8 cellular contexts compared by ENCODE assay signal in genomic region chrX:132631579-132632232, GRCh38.
DNase-seq lines count a peak whose midpoint lies in the region; ATAC-seq and TF ChIP-seq lines count a peak whose summit lies in the region.

No MANE protein-coding gene starts in this region.

- H3K36me3 ChIP-seq in endodermal cell (ENCODE audit: control insufficient read depth, insufficient read depth, low read length): no peaks in the 10 kb centered on the region

- WGBS in endodermal cell (ENCODE audit: insufficient coverage in 1 of 2, insufficient read length in 1 of 2), 2 experiments: 88% methylated on average over 3 of the region's 3 CpGs; no CpG with 5 or more reads in 1 of the 2 experiments

- H3K9me3 ChIP-seq in endodermal cell (ENCODE audit: control insufficient read depth, low read length): no peaks in the 10 kb centered on the region

- H3K27ac Mint-ChIP-seq in endodermal cell (no peak overlapping the region), nephron (peak overlapping the region; percentile 5 to 41 (median 8))

- H3K9ac ChIP-seq in endodermal cell (ENCODE audit: extremely low read depth, low read length, poor library complexity, severe bottlenecking): no peak overlapping the region

- peak; percentile 48 for DNase-seq in ELF-1 (ENCODE audit: low read depth, low spot score)
- DNase-seq in NCI-H526 treated with DMSO at 0.1 percent for 48 hours (lab: John Stamatoyannopoulos, UW): peak; percentile 6
- DNase-seq in endodermal cell: no peak
- no peak for DNase-seq in UCSD-AML1 (lab: John Stamatoyannopoulos, UW; ENCODE audit: unreplicated experiment)
- no peak for DNase-seq in SKM-1 (lab: John Stamatoyannopoulos, UW; ENCODE audit: unreplicated experiment)

- H3K27ac ChIP-seq in endodermal cell (ENCODE audit: low read depth, low read length): no peak overlapping the region

- H3K4me1 Mint-ChIP-seq in endodermal cell (peaks cover 2% of the 10 kb centered on the region), nephron (no peaks in the 10 kb centered on the region)

- H3K4me1 ChIP-seq in endodermal cell (ENCODE audit: control insufficient read depth, insufficient read depth, low read length): no peaks in the 10 kb centered on the region

- H3K27me3 Mint-ChIP-seq in endodermal cell (ENCODE audit: insufficient read depth) (peaks cover 5% of the 10 kb centered on the region), nephron (ENCODE audit: low read depth) (no peaks in the 10 kb centered on the region)

- H3K4me3 Mint-ChIP-seq in endodermal cell (no peak overlapping the region), nephron (no peak overlapping the region)

- H3K27me3 ChIP-seq in endodermal cell (ENCODE audit: control insufficient read depth, insufficient read depth, low read length, poor library complexity, severe bottlenecking): no peaks in the 10 kb centered on the region

- peak; percentile 83 for TF ChIP-seq CTCF in endodermal cell (conservative IDR thresholded peaks at IDR 0.05)
- peak; percentile 74 to 77 (median 75) for TF ChIP-seq CTCF in nephron (IDR thresholded peaks at IDR 0.05; ENCODE audit: unreplicated experiment in 3 of 3)

- H3K36me3 Mint-ChIP-seq in endodermal cell (ENCODE audit: low read depth) (peaks cover 6% of the 10 kb centered on the region), nephron (ENCODE audit: low read depth) (no peaks in the 10 kb centered on the region)

- H3K4me3 ChIP-seq in endodermal cell (ENCODE audit: low read length): no peak overlapping the region

- ATAC-seq in GM21717 (IDR thresholded peaks at IDR 0.05; ENCODE audit: unreplicated experiment): peak; percentile 63
- no peak for ATAC-seq in HG03432 (IDR thresholded peaks at IDR 0.05; ENCODE audit: unreplicated experiment)

- H3K9me3 Mint-ChIP-seq in endodermal cell: no peaks in the 10 kb centered on the region
- no peaks in the 10 kb centered on the region for H3K9me3 Mint-ChIP-seq in nephron

Comparison
In these comparisons a context has a peak if more than half of its experiments do, and no peak if none do; other contexts are left out.
1. DNase-seq: peak in ELF-1 (single experiment) and NCI-H526 treated with DMSO at 0.1 percent for 48 hours (single experiment); none in endodermal cell (single experiment), UCSD-AML1 (single experiment) and SKM-1 (single experiment).